In the genomic region with DNA sequence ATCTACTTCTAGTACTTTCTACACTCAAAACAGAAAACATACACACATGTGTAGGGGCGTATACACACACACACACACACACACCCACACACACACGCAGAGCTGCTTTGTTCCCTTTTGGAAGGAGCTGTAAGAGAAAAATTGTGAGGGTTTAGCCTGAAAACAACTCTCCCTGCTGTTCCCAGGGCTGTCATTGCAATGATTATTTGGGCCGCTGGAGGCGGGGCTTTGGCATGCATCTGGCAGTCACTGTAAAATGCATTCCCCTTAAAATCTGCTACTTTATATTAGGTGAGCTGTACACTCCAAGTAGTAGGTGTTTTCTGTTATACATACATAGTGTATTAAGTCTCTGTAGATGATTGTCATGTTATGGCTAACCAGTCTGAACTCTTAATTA, we compare ENCODE assay signal across 10 cellular contexts. TPM values are rescaled to one million over a fixed set of nuclear protein-coding genes. Genes with fewer than 3 reads are reported as not detected.
DNase-seq lines count a peak whose midpoint lies in the region; ATAC-seq, FAIRE-seq and TF ChIP-seq lines count a peak whose summit lies in the region.
"Had no signal": no experiment of that assay in that cellular context is flagged by ENCODE, and none has a peak within 500 bp of the region (broad histone marks: within the 10 kb centered on the region; RNA-seq: fewer than 3 reads in every experiment).

No MANE protein-coding gene starts in this region.

- in situ Hi-C loops in K562 (cut with MboI) (no loop called here), G401 (cut with HindIII; ENCODE audit: low sequenced_read_pairs) (no loop called here)

- H3K9me1 ChIP-seq in K562 (ENCODE audit: control insufficient read depth, insufficient read depth, low read length) = no peaks in the 10 kb centered on the region

- 42% methylated on average over 4 of the region's 4 CpGs for WGBS in K562 (ENCODE audit: insufficient coverage, low coverage, missing lambda C conversion rate)
- WGBS in smooth muscle cell (ENCODE audit: low lambda C conversion rate) = 34% methylated on average over 4 of the region's 4 CpGs

- FAIRE-seq in K562 (lab: Jason Lieb, UNC) (no peak), D721Med (lab: Jason Lieb, UNC) (no peak)
- FAIRE-seq: G401.6 had no signal

- H3K4me1 Mint-ChIP-seq in activated T-cell treated with anti-CD3 and anti-CD28 coated beads, Interleukin-2, amount 50 U/mL, for 24 hours (ENCODE audit: low read depth) = peaks cover 51% of the 10 kb centered on the region

- peak in 1 of 3 experiments; percentile 15; a peak in 1 of 6 replicates for TF ChIP-seq CTCF in K562 (IDR thresholded peaks at IDR 0.05 in 2 of 3, conservative IDR thresholded peaks at IDR 0.05 in 1 of 3; ENCODE audit: insufficient read depth in 2 of 3, low read depth in 1 of 3, low read length in 3 of 3)
- TF ChIP-seq CTCF in right atrium auricular region (IDR thresholded peaks at IDR 0.05) = peak in 1 of 2 donors; percentile 53
- TF ChIP-seq CTCF in smooth muscle cell (IDR thresholded peaks at IDR 0.05; ENCODE audit: borderline replicate concordance, insufficient read depth, poor library complexity, severe bottlenecking) = peak; percentile 5
- no peak for TF ChIP-seq CTCF in D721Med (IDR thresholded peaks at IDR 0.05; ENCODE audit: insufficient read depth, missing control alignments)

- peaks cover 0 to 5% of the 10 kb centered on the region in 2 experiments; a peak in 3 of 5 replicates for H3K4me1 ChIP-seq in K562 (replicated peaks in 1 of 2; ENCODE audit: control insufficient read depth in 2 of 2, insufficient read depth in 2 of 2, low read length in 2 of 2)
- peaks cover 0 to 55% of the 10 kb centered on the region in 2 donors for H3K4me1 ChIP-seq in right atrium auricular region
- peaks cover 33% of the 10 kb centered on the region for H3K4me1 ChIP-seq in smooth muscle cell (ENCODE audit: low read depth)

- H3K27me3 ChIP-seq in K562 (ENCODE audit: control insufficient read depth in 2 of 2, insufficient read depth in 2 of 2, low read length in 2 of 2) (no peaks in the 10 kb centered on the region), right atrium auricular region (no peaks in the 10 kb centered on the region), smooth muscle cell (ENCODE audit: low read depth) (no peaks in the 10 kb centered on the region)

- H3K27ac ChIP-seq in K562 (ENCODE audit: extremely low read depth, low read depth, low read length) (no peak overlapping the region), right atrium auricular region (peak overlapping the region; percentile 8 to 54), smooth muscle cell (ENCODE audit: low read depth) (peak overlapping the region; percentile 66)

- H3K36me3 ChIP-seq in K562 (ENCODE audit: control insufficient read depth, insufficient read depth, low read length) (no peaks in the 10 kb centered on the region), right atrium auricular region (no peaks in the 10 kb centered on the region), smooth muscle cell (ENCODE audit: low read depth) (no peaks in the 10 kb centered on the region)

- H3K27me3 Mint-ChIP-seq in activated T-cell treated with anti-CD3 and anti-CD28 coated beads, Interleukin-2, amount 50 U/mL, for 24 hours = no peaks in the 10 kb centered on the region

- no peak overlapping the region for H2AFZ ChIP-seq in K562 (ENCODE audit: low read depth, low read length)
- H2AFZ ChIP-seq in smooth muscle cell (ENCODE audit: low read depth) = no peak overlapping the region

- H3K36me3 Mint-ChIP-seq in activated T-cell treated with anti-CD3 and anti-CD28 coated beads, Interleukin-2, amount 50 U/mL, for 24 hours (ENCODE audit: low read depth) = no peaks in the 10 kb centered on the region

- no peak overlapping the region for H3K4me3 Mint-ChIP-seq in activated T-cell treated with anti-CD3 and anti-CD28 coated beads, Interleukin-2, amount 50 U/mL, for 24 hours

- H3K79me2 ChIP-seq in K562 (ENCODE audit: control insufficient read depth, insufficient read depth, low read length) (no peaks in the 10 kb centered on the region), smooth muscle cell (ENCODE audit: low read depth) (no peaks in the 10 kb centered on the region)

- H3F3A ChIP-seq in smooth muscle cell (ENCODE audit: low read depth) = peaks cover 50% of the 10 kb centered on the region

- intact Hi-C loops in K562 (cut with micrococcal nuclease) = no loop called here

- H4K20me1 ChIP-seq in K562 (replicated peaks; ENCODE audit: control insufficient read depth, insufficient read depth, low read length) (no peaks in the 10 kb centered on the region), smooth muscle cell (ENCODE audit: low read depth) (no peaks in the 10 kb centered on the region)

- no peaks in the 10 kb centered on the region for H3K9me3 ChIP-seq in K562 (replicated peaks; ENCODE audit: control insufficient read depth, insufficient read depth, low read depth, low read length)
- H3K9me3 ChIP-seq in right atrium auricular region = no peaks in the 10 kb centered on the region
- no peaks in the 10 kb centered on the region for H3K9me3 ChIP-seq in smooth muscle cell (replicated peaks; ENCODE audit: low read depth)

- TF ChIP-seq EP300 in K562 (IDR thresholded peaks at IDR 0.05; ENCODE audit: low read length) = no peak

- peak in 1 of 2 experiments; percentile 31; a peak in 1 of 4 replicates for TF ChIP-seq RAD21 in K562 (CRISPR knock-in tag; conservative IDR thresholded peaks at IDR 0.05 in 1 of 2, IDR thresholded peaks at IDR 0.05 in 1 of 2)

- peaks cover 3% of the 10 kb centered on the region for H3K9me3 Mint-ChIP-seq in activated T-cell treated with anti-CD3 and anti-CD28 coated beads, Interleukin-2, amount 50 U/mL, for 24 hours

- POLR2A ChIA-PET in HEK293T (lab: Yijun Ruan, JAX) (interaction anchor here (1.0 kb wide), 1 partner anchor 10 kb away, joined by 3 read pairs; no protein-coding TSS in a partner anchor), K562 (lab: Yijun Ruan, JAX) (no interaction called here)

- CTCF ChIA-PET in HEK293T (lab: Yijun Ruan, JAX) = interaction anchor here (0.6 to 1.0 kb wide), 3 partner anchors 15 to 277 kb away, joined by 3 read pairs; no protein-coding TSS in a partner anchor
- CTCF ChIA-PET in K562 (lab: Yijun Ruan, JAX; ENCODE audit: low intra/inter-chr PET ratio) = no interaction called here

- BruUV-seq in K562 (replicated peaks; lab: Mats Ljungman, UMichigan) = no TSS peak

- no peak overlapping the region for H3K4me3 ChIP-seq in K562
- H3K4me3 ChIP-seq in right atrium auricular region = no peak overlapping the region
- H3K4me3 ChIP-seq in smooth muscle cell = no peak overlapping the region

- no peak overlapping the region for H3K27ac Mint-ChIP-seq in activated T-cell treated with anti-CD3 and anti-CD28 coated beads, Interleukin-2, amount 50 U/mL, for 24 hours

- peak; percentile 82 for ATAC-seq in K562

- DNase-seq in HEK293T (ENCODE audit: extremely low spot score) (peak; percentile 23), K562 (ENCODE audit: extremely low read depth in 1 of 4, low spot score in 3 of 4) (no peak), right atrium auricular region (ENCODE audit: low spot score) (no peak), smooth muscle cell (lab: John Stamatoyannopoulos, UW; ENCODE audit: unreplicated experiment) (no peak), DMS114 treated with DMSO at 0.1 percent for 48 hours (lab: John Stamatoyannopoulos, UW; ENCODE audit: unreplicated experiment) (no peak), D721Med (ENCODE audit: insufficient read length, low spot score) (no peak), G401 (ENCODE audit: low spot score) (no peak)
- no peak for DNase-seq in activated T-cell treated with anti-CD3 and anti-CD28 coated beads, Interleukin-2, amount 50 U/mL, for 24 hours
- DNase-seq: NCI-H446 had no signal

- TF ChIP-seq POLR2A in K562 (conservative IDR thresholded peaks at IDR 0.05) = no peak

- H3K4me2 ChIP-seq in K562 (ENCODE audit: insufficient read depth, low read length) (no peak overlapping the region), smooth muscle cell (peak overlapping the region; percentile 79)

- no peak overlapping the region for H3K9ac ChIP-seq in K562 (ENCODE audit: insufficient read depth in 1 of 2, low read depth in 2 of 2, low read length in 2 of 2)
- H3K9ac ChIP-seq in smooth muscle cell (ENCODE audit: low read depth) = no peak overlapping the region

TF ChIP-seq in HEK293T, 16 proteins besides CTCF, POLR2A, EP300 and RAD21 (continues in another document):
- TF ChIP-seq TARDBP (IDR thresholded peaks at IDR 0.05) (no peak), SP1 (IDR thresholded peaks at IDR 0.05) (no peak), NFRKB (IDR thresholded peaks at IDR 0.05) (no peak), BHLHE40 (IDR thresholded peaks at IDR 0.05; ENCODE audit: borderline replicate concordance) (no peak), SUZ12 (IDR thresholded peaks at IDR 0.05) (no peak)

TF ChIP-seq in K562, 482 proteins besides CTCF, POLR2A, EP300 and RAD21:
- TF ChIP-seq SLC30A9 (CRISPR knock-in tag; IDR thresholded peaks at IDR 0.05) = no peak
- TF ChIP-seq ELF1 (tag; IDR thresholded peaks at IDR 0.05) = no peak
- TF ChIP-seq NONO (IDR thresholded peaks at IDR 0.05; ENCODE audit: low read depth in 2 of 2, low read length in 1 of 2) = no peak
- TF ChIP-seq NEUROD1 (IDR thresholded peaks at IDR 0.05; ENCODE audit: borderline replicate concordance, low read depth, low read length, partially characterized antibody) = no peak
- TF ChIP-seq ZNF780A (CRISPR knock-in tag; IDR thresholded peaks at IDR 0.05) = no peak

RNA-seq across cellular contexts. Expression of a gene that starts 29.1 kb away (rescaled TPM):
- 290 and 561 TPM in 2 replicates for total RNA-seq in K562 (2011; cell fraction: chromatin; rRNA removed; ENCODE audit: low replicate concordance)
- 141 TPM in 2 replicates for total RNA-seq in K562 (2011; cell fraction: nucleolus; rRNA removed)
- total RNA-seq in K562 (2011; cell fraction: nucleoplasm; rRNA removed) = 257 and 355 TPM in 2 replicates
- total RNA-seq in K562 (2014; rRNA removed) (176 and 194 TPM in 2 replicates), K562 (2014; rRNA removed; fragmentation: Illumina TruSeq; extraction: Trizol) (227 and 308 TPM in 2 replicates), K562 (2015; rRNA removed; fragmentation: Illumina TruSeq; extraction: Trizol) (106 and 114 TPM in 2 replicates), K562 (2021) (249 and 292 TPM in 2 replicates), right atrium auricular region (100 to 1,000 TPM; 192 to 204 TPM), smooth muscle cell (1,081 and 1,127 TPM in 2 replicates)
- polyA plus RNA-seq in K562 (2011; rRNA removed) (122 and 143 TPM in 2 replicates), K562 (2014; fragmentation: Illumina TruSeq; extraction: Trizol) (180 and 209 TPM in 2 replicates), K562 (2014; fragmentation: Nextera tagmentation; extraction: Ambion mirVana) (100 to 1,000 TPM in 1 of 2 experiments, 10 to 100 TPM in 1; 98.7 to 132 TPM), K562 (2014; rRNA removed) (117 and 130 TPM in 2 replicates), smooth muscle cell (201 and 262 TPM in 2 replicates)
- 83.9 and 91.7 TPM in 2 replicates for polyA plus RNA-seq in K562 (2011; cell fraction: cytosol; rRNA removed)
- 241 and 296 TPM in 2 replicates for polyA plus RNA-seq in K562 (2011; cell fraction: nucleus; rRNA removed)
- 79.7 and 147 TPM in 2 replicates for polyA plus RNA-seq in K562 (2012)
- polyA minus RNA-seq in K562 (2011; rRNA and poly(A)+ RNA removed) = 176 and 180 TPM in 2 replicates
- 73.8 and 122 TPM in 2 replicates for polyA minus RNA-seq in K562 (2011; cell fraction: cytosol; rRNA and poly(A)+ RNA removed)
- 275 and 440 TPM in 2 replicates for polyA minus RNA-seq in K562 (2011; cell fraction: nucleus; rRNA and poly(A)+ RNA removed)
- 191 and 254 TPM in 2 replicates for total RNA-seq in G401 (2014; rRNA removed; shearing (Covaris generic))
